In genomic region chr4:80532674-80533333, GRCh38 we compare ENCODE assay signal across 1 cellular context.
A peak's percentile ranks its signal among the peaks of the same experiment; 100 is the strongest.
TF ChIP-seq lines count a peak whose summit lies in the region.

No MANE protein-coding gene starts in this region.

TF ChIP-seq in H1, 55 proteins besides CTCF, POLR2A, EP300 and RAD21:
- TF ChIP-seq TAF7 (optimal IDR thresholded peaks at IDR 0.05; ENCODE audit: borderline replicate concordance, low read depth, low read length): no peak
- peak; percentile 52; the same call in 1 of the 2 replicates for TF ChIP-seq CEBPB (IDR thresholded peaks at IDR 0.05; ENCODE audit: low read depth, low read length)
- peak; percentile 47 for TF ChIP-seq CHD7 (IDR thresholded peaks at IDR 0.05; ENCODE audit: insufficient replicate concordance, low read length)
